In genomic region chr10:103843045-103843444, GRCh38 we compare ENCODE assay signal across 28 cellular contexts. TPM values are rescaled to one million over a fixed set of nuclear protein-coding genes. Genes with fewer than 3 reads are reported as not detected.
A peak's percentile ranks its signal among the peaks of the same experiment; 100 is the strongest.
DNase-seq lines count a peak whose midpoint lies in the region; ATAC-seq and TF ChIP-seq lines count a peak whose summit lies in the region.
"Had no signal": no experiment of that assay in that cellular context is flagged by ENCODE, and none has a peak within 500 bp of the region (broad histone marks: within the 10 kb centered on the region; RNA-seq: fewer than 3 reads in every experiment).

No MANE protein-coding gene starts in this region.

- H3K4me1 Mint-ChIP-seq in chondrocyte (ENCODE audit: low read depth) = peaks cover 8% of the 10 kb centered on the region

- WGBS in heart left ventricle, 4 donors = 70 to 78% (median 73%) methylated on average over 3 of the region's 3 CpGs
- 64% methylated on average over 3 of the region's 3 CpGs for WGBS in suprapubic skin

- no peaks in the 10 kb centered on the region for H3K9me3 Mint-ChIP-seq in chondrocyte (ENCODE audit: low read depth)
- H3K9me3 Mint-ChIP-seq: activated CD4-positive, alpha-beta T cell treated with anti-CD3 and anti-CD28 coated beads, Interleukin-2, amount 10 ng/mL, durations not matched to agents 24 days and 14 days; activated naive CD4-positive, alpha-beta T cell treated with anti-CD3 and anti-CD28 coated beads, Interleukin-2, amount 50 U/mL, for 24 hours; mesothelial cell of epicardium; natural killer cell treated with Interleukin-12 subunit alpha and Interleukin-12 subunit beta and Interleukin-15 and Interleukin-18, amount 100 ng/mL, for 72 hours had no signal

- no peak overlapping the region for H3K27ac Mint-ChIP-seq in chondrocyte (ENCODE audit: unreplicated experiment)
- H3K27ac Mint-ChIP-seq: activated CD4-positive, alpha-beta T cell treated with anti-CD3 and anti-CD28 coated beads, Interleukin-2, amount 10 ng/mL, durations not matched to agents 24 days and 14 days; activated naive CD4-positive, alpha-beta T cell treated with anti-CD3 and anti-CD28 coated beads, Interleukin-2, amount 50 U/mL, for 24 hours; mesothelial cell of epicardium; natural killer cell treated with Interleukin-12 subunit alpha and Interleukin-12 subunit beta and Interleukin-15 and Interleukin-18, amount 100 ng/mL, for 72 hours had no signal

- peaks cover 17 to 86% (median 62%) of the 10 kb centered on the region in 12 donors for H3K4me1 ChIP-seq in heart left ventricle
- H3K4me1 ChIP-seq in mucosa of rectum (ENCODE audit: control insufficient read depth in 2 of 2, insufficient read depth in 2 of 2, low read length in 2 of 2) = peaks cover 47 to 75% of the 10 kb centered on the region in 2 donors
- H3K4me1 ChIP-seq in suprapubic skin = peaks cover 66% of the 10 kb centered on the region

- DNase-seq in heart left ventricle (no peak), Right ventricle myocardium superior (no peak), suprapubic skin (ENCODE audit: low spot score in 2 of 2) (no peak), chondrocyte (ENCODE audit: low spot score) (no peak), globus pallidus (ENCODE audit: low spot score) (no peak)
- DNase-seq in activated naive CD4-positive, alpha-beta T cell treated with anti-CD3 and anti-CD28 coated beads, Interleukin-2, amount 50 U/mL, for 16 hours = no peak
- DNase-seq: activated CD4-positive, alpha-beta T cell treated with anti-CD3 and anti-CD28 coated beads, Interleukin-2, amount 10 ng/mL, durations not matched to agents 24 days and 14 days; activated T-cell treated with anti-CD3 and anti-CD28 coated beads, Interleukin-2, amount 50 U/mL, for 48 hours; anterior cingulate cortex; central memory CD4-positive, alpha-beta T cell; DMS79; GF-D8; GOT3; left lung; NCI-H1694 treated with DMSO at 0.1 percent for 48 hours; NCI-H2171; NCI-H524; ovary; stimulated activated CD8-positive, alpha-beta memory T cell treated with anti-CD3 and anti-CD28 coated beads, Interleukin-4, amount 100 ng/mL, for 48 hours; T-helper 2 cell had no signal

- TF ChIP-seq EP300 in suprapubic skin (IDR thresholded peaks at IDR 0.05) = no peak

- H3K27ac ChIP-seq in heart left ventricle (peak overlapping the region in 10 of 12 donors; percentile 63 to 85 (median 75)), mucosa of rectum (ENCODE audit: low read depth in 2 of 2, low read length in 2 of 2) (peak overlapping the region; percentile 25 to 49), suprapubic skin (peak overlapping the region; percentile 25)
- H3K27ac ChIP-seq: A549, ovary, SK-N-MC had no signal

- H3K9me3 ChIP-seq in heart left ventricle (no peaks in the 10 kb centered on the region), mucosa of rectum (ENCODE audit: control insufficient read depth in 2 of 2, low read length in 2 of 2) (no peaks in the 10 kb centered on the region), suprapubic skin (no peaks in the 10 kb centered on the region)
- H3K9me3 ChIP-seq: A549, left lung, ovary had no signal

- H3K27me3 Mint-ChIP-seq in chondrocyte (ENCODE audit: low read depth) = peaks cover 3% of the 10 kb centered on the region
- H3K27me3 Mint-ChIP-seq: activated CD4-positive, alpha-beta T cell treated with anti-CD3 and anti-CD28 coated beads, Interleukin-2, amount 10 ng/mL, durations not matched to agents 24 days and 14 days; activated naive CD4-positive, alpha-beta T cell treated with anti-CD3 and anti-CD28 coated beads, Interleukin-2, amount 50 U/mL, for 24 hours; natural killer cell treated with Interleukin-12 subunit alpha and Interleukin-12 subunit beta and Interleukin-15 and Interleukin-18, amount 100 ng/mL, for 72 hours had no signal

- no peak overlapping the region for H3K9ac ChIP-seq in mucosa of rectum (ENCODE audit: low read depth in 1 of 2, low read length in 2 of 2)

- H3K36me3 ChIP-seq in heart left ventricle (no peaks in the 10 kb centered on the region), mucosa of rectum (ENCODE audit: control insufficient read depth in 2 of 2, insufficient read depth in 2 of 2, low read length in 2 of 2) (no peaks in the 10 kb centered on the region), suprapubic skin (no peaks in the 10 kb centered on the region)
- H3K36me3 ChIP-seq: left lung, ovary had no signal

- TF ChIP-seq CTCF in heart left ventricle (IDR thresholded peaks at IDR 0.05) = no peak
- no peak for TF ChIP-seq CTCF in suprapubic skin (IDR thresholded peaks at IDR 0.05)
- no peak for TF ChIP-seq CTCF in chondrocyte (IDR thresholded peaks at IDR 0.05)

- H3K4me3 ChIP-seq in heart left ventricle (no peak overlapping the region), mucosa of rectum (ENCODE audit: low read length in 2 of 2) (no peak overlapping the region), suprapubic skin (no peak overlapping the region)
- H3K4me3 ChIP-seq: A549, left lung, ovary, SK-N-MC had no signal

- ATAC-seq in heart left ventricle (no peak), Right ventricle myocardium superior (ENCODE audit: poor library complexity) (no peak), SK-N-SH treated with all-trans-retinoic acid at 6 μM for 48 hours (peak; percentile 3; the same call in 2 of the 3 replicates)
- ATAC-seq: A549; left lung; natural killer cell treated with Interleukin-12 subunit alpha and Interleukin-12 subunit beta and Interleukin-15 and Interleukin-18, amount 100 ng/mL, for 72 hours; sciatic nerve had no signal

- H3K27me3 ChIP-seq in heart left ventricle (no peaks in the 10 kb centered on the region), mucosa of rectum (ENCODE audit: control insufficient read depth in 2 of 2, insufficient read depth in 2 of 2, low read length in 2 of 2) (no peaks in the 10 kb centered on the region), suprapubic skin (no peaks in the 10 kb centered on the region)
- H3K27me3 ChIP-seq: left lung, ovary had no signal

- no peaks in the 10 kb centered on the region for H3K36me3 Mint-ChIP-seq in chondrocyte (ENCODE audit: low read depth)
- H3K36me3 Mint-ChIP-seq: activated naive CD4-positive, alpha-beta T cell treated with anti-CD3 and anti-CD28 coated beads, Interleukin-2, amount 50 U/mL, for 24 hours; mesothelial cell of epicardium; natural killer cell treated with Interleukin-12 subunit alpha and Interleukin-12 subunit beta and Interleukin-15 and Interleukin-18, amount 100 ng/mL, for 72 hours had no signal

- no peak for TF ChIP-seq POLR2A in heart left ventricle (IDR thresholded peaks at IDR 0.05)
- TF ChIP-seq POLR2A in suprapubic skin (IDR thresholded peaks at IDR 0.05) = no peak

- no peak overlapping the region for H3K4me3 Mint-ChIP-seq in chondrocyte (ENCODE audit: unreplicated experiment)
- H3K4me3 Mint-ChIP-seq: activated CD4-positive, alpha-beta T cell treated with anti-CD3 and anti-CD28 coated beads, Interleukin-2, amount 10 ng/mL, durations not matched to agents 24 days and 14 days; activated naive CD4-positive, alpha-beta T cell treated with anti-CD3 and anti-CD28 coated beads, Interleukin-2, amount 50 U/mL, for 24 hours; mesothelial cell of epicardium; natural killer cell treated with Interleukin-12 subunit alpha and Interleukin-12 subunit beta and Interleukin-15 and Interleukin-18, amount 100 ng/mL, for 72 hours had no signal

- intact Hi-C loops in heart left ventricle (cut with DNase I) = no loop called here
- intact Hi-C loops in Right ventricle myocardium superior (cut with DNase I) = no loop called here

TF ChIP-seq in SK-N-SH treated with all-trans-retinoic acid at 6 μM for 48 hours, 23 proteins besides CTCF, POLR2A, EP300 and RAD21:
- TF ChIP-seq BACH2 (CRISPR knock-in tag; IDR thresholded peaks at IDR 0.05; ENCODE audit: borderline replicate concordance) (no peak), SNAI2 (CRISPR knock-in tag; IDR thresholded peaks at IDR 0.05) (no peak), CSDC2 (CRISPR knock-in tag; IDR thresholded peaks at IDR 0.05) (no peak), ESRRG (CRISPR knock-in tag; IDR thresholded peaks at IDR 0.05) (no peak)
TF ChIP-seq in SK-N-SH treated with all-trans-retinoic acid at 6 μM for 48 hours: peak in this region for 0.

RNA-seq across cellular contexts. Expression of gene SH3PXD2A, which starts 12.3 kb away (rescaled TPM):
- total RNA-seq in heart left ventricle = 10 to 100 TPM; 21.8 to 43.4 (median 31.9) TPM
- 10 to 100 TPM; 11.8 to 16.6 TPM for polyA plus RNA-seq in heart left ventricle
- 27.0 TPM for total RNA-seq in Right ventricle myocardium superior
- 10 to 100 TPM; 55.7 to 71.8 (median 66.8) TPM for total RNA-seq in suprapubic skin
- 40.2 to 46.0 TPM (median 45.7 TPM) in 3 replicates for total RNA-seq in chondrocyte

Comparison
In these comparisons a context has a peak if more than half of its experiments do, and no peak if none do; other contexts are left out.
1. H3K27ac ChIP-seq: peak in every context shown above with its lines; median percentile 75 in heart left ventricle; 37 in mucosa of rectum; 25 in suprapubic skin.